Comparison of ENCODE assay signal across 8 cellular contexts in genomic region chr2:64645014-64645418, GRCh38. TPM values are rescaled to one million over a fixed set of nuclear protein-coding genes. Genes with fewer than 3 reads are reported as not detected.
DNase-seq lines count a peak whose midpoint lies in the region; FAIRE-seq and TF ChIP-seq lines count a peak whose summit lies in the region.

No MANE protein-coding gene starts in this region.

- H3K4me1 ChIP-seq in spleen = peaks cover 60 to 100% (median 98%) of the 10 kb centered on the region in 6 donors

- H3K27ac Mint-ChIP-seq in IgD-negative memory B cell (peak overlapping the region; percentile 93 to 95 (median 95)), brain (peak overlapping the region; percentile 91 to 99 (median 96))

- peaks cover 71 to 85% (median 76%) of the 10 kb centered on the region in 3 donors for H3K4me1 Mint-ChIP-seq in IgD-negative memory B cell
- peaks cover 100% of the 10 kb centered on the region for H3K4me1 Mint-ChIP-seq in brain

- H3K4me3 ChIP-seq in spleen = peak overlapping the region; percentile 15 to 68 (median 35)

- H3K36me3 ChIP-seq in spleen = peaks cover 0 to 5% (median 0%) of the 10 kb centered on the region in 6 donors

- H3K36me3 Mint-ChIP-seq in IgD-negative memory B cell = no peaks in the 10 kb centered on the region
- peaks cover 4% of the 10 kb centered on the region for H3K36me3 Mint-ChIP-seq in brain

- TF ChIP-seq POLR2A in spleen (IDR thresholded peaks at IDR 0.05) = no peak

- intact Hi-C loops in spleen (cut with DNase I; ENCODE audit: low total_unique reads) = loop anchor here (5.0 kb wide), 1 partner anchor 217 kb away; no protein-coding TSS in a partner anchor

- no peaks in the 10 kb centered on the region for H3K9me3 Mint-ChIP-seq in IgD-negative memory B cell
- H3K9me3 Mint-ChIP-seq in brain = no peaks in the 10 kb centered on the region

- no peaks in the 10 kb centered on the region for H3K27me3 ChIP-seq in spleen (replicated peaks in 1 of 7)

- DNase-seq in Daoy (ENCODE audit: low read depth) (peak; percentile 76), OCI-M1 (lab: John Stamatoyannopoulos, UW) (peak; percentile 81), islet precursor cell (peak; percentile 94), spleen (no peak), NCI-H1048 (lab: John Stamatoyannopoulos, UW) (no peak), D721Med (ENCODE audit: insufficient read length, low spot score) (no peak)

- WGBS in spleen, 5 donors = 0 to 3% (median 1%) methylated on average over 17 of the region's 17 CpGs

- no peak for FAIRE-seq in D721Med (lab: Jason Lieb, UNC)

- H3K27ac ChIP-seq in spleen = peak overlapping the region; percentile 76 to 100 (median 92)

- peak overlapping the region; percentile 80 to 96 (median 90) for H3K4me3 Mint-ChIP-seq in IgD-negative memory B cell
- peak overlapping the region; percentile 86 to 97 (median 90) for H3K4me3 Mint-ChIP-seq in brain

- H3K27me3 Mint-ChIP-seq in IgD-negative memory B cell = no peaks in the 10 kb centered on the region
- no peaks in the 10 kb centered on the region for H3K27me3 Mint-ChIP-seq in brain

- no peaks in the 10 kb centered on the region for H3K9me3 ChIP-seq in spleen

- TF ChIP-seq CTCF in brain (conservative IDR thresholded peaks at IDR 0.05) (no peak), spleen (IDR thresholded peaks at IDR 0.05 in 8 of 11, conservative IDR thresholded peaks at IDR 0.05 in 3 of 11) (peak in 3 of 11 experiments; percentile 7 to 12 (median 10)), D721Med (IDR thresholded peaks at IDR 0.05; ENCODE audit: insufficient read depth, missing control alignments) (no peak)

RNA-seq across cellular contexts. Expression of gene SERTAD2, which starts 8.7 kb away (rescaled TPM):
- 4.1 and 5.8 TPM in 2 replicates for total RNA-seq in Daoy (2014; rRNA removed; shearing (Covaris generic))
- polyA plus RNA-seq in IgD-negative memory B cell (14.6 TPM), brain (ENCODE audit: insufficient read depth, low read depth, low replicate concordance) (3.1 TPM), spleen (10 to 100 TPM; 10.4 to 16.9 (median 13.6) TPM)
- 10 to 100 TPM; 31.2 to 61.4 (median 43.3) TPM for total RNA-seq in spleen

Comparison
In these comparisons a context has a peak if more than half of its experiments do, and no peak if none do; other contexts are left out.
1. DNase-seq: peak in Daoy (single experiment), OCI-M1 (single experiment) and islet precursor cell (single experiment); none in spleen (single experiment), NCI-H1048 (single experiment) and D721Med (single experiment).